Comparison of ENCODE assay signal across 9 cellular contexts in genomic region chr6:132530293-132530974, GRCh38. TPM values are rescaled to one million over a fixed set of nuclear protein-coding genes. Genes with fewer than 3 reads are reported as not detected.
DNase-seq lines count a peak whose midpoint lies in the region; TF ChIP-seq lines count a peak whose summit lies in the region.
"Had no signal": no experiment of that assay in that cellular context is flagged by ENCODE, and none has a peak within 500 bp of the region (broad histone marks: within the 10 kb centered on the region; RNA-seq: fewer than 3 reads in every experiment).

No MANE protein-coding gene starts in this region.

- no peak for TF ChIP-seq POLR2A in NB4 (IDR thresholded peaks at IDR 0.05; ENCODE audit: extremely low read depth, insufficient read length)

- CTCF ChIA-PET in HEK293 (lab: Yijun Ruan, JAX): interaction anchor here (0.5 to 2.9 kb wide), 45 partner anchors 8 to 1390 kb away, joined by 3 to 20 read pairs (median 3); partner anchors contain the start of genes TAAR8, TAAR9 and VNN1

- POLR2A ChIA-PET in HEK293 (lab: Yijun Ruan, JAX): no interaction called here

- H3K36me3 ChIP-seq in HEK293 (ENCODE audit: control insufficient read depth in 2 of 2, insufficient read depth in 1 of 2, low read length in 2 of 2): no peaks in the 10 kb centered on the region
- H3K36me3 ChIP-seq in hepatocyte (replicated peaks; ENCODE audit: insufficient read depth, low read depth): no peaks in the 10 kb centered on the region
- no peaks in the 10 kb centered on the region for H3K36me3 ChIP-seq in skeletal muscle satellite cell (ENCODE audit: insufficient read depth, low read length)

- H3K27me3 ChIP-seq in hepatocyte: no peaks in the 10 kb centered on the region
- H3K27me3 ChIP-seq in skeletal muscle satellite cell (ENCODE audit: control insufficient read depth, insufficient read depth, low read length): peaks cover 3% of the 10 kb centered on the region

- no peak overlapping the region for H3K27ac ChIP-seq in HEK293 (ENCODE audit: extremely low read depth, low read depth, low read length)
- H3K27ac ChIP-seq in hepatocyte: no peak overlapping the region

- H3K4me3 ChIP-seq in HEK293 (ENCODE audit: low read depth, low read length) (peak overlapping the region; percentile 25; the same call in 1 of the 2 replicates), NB4 (ENCODE audit: low read depth, low read length) (no peak overlapping the region), hepatocyte (no peak overlapping the region), skeletal muscle satellite cell (ENCODE audit: low read length) (peak overlapping the region; percentile 40)

- WGBS in hepatocyte (ENCODE audit: low lambda C conversion rate, missing lambda C conversion rate): 26% methylated on average over 9 of the region's 9 CpGs

- H3K9me3 ChIP-seq in HEK293 (ENCODE audit: control insufficient read depth, insufficient read depth, low read depth, low read length) (no peaks in the 10 kb centered on the region), hepatocyte (ENCODE audit: low read depth) (no peaks in the 10 kb centered on the region), skeletal muscle satellite cell (replicated peaks; ENCODE audit: low read length) (no peaks in the 10 kb centered on the region)

- no peaks in the 10 kb centered on the region for H3K79me2 ChIP-seq in hepatocyte

- H3K9ac ChIP-seq in skeletal muscle satellite cell (ENCODE audit: low read depth, low read length): no peak overlapping the region

- TF ChIP-seq CTCF in HEK293 (tag by site-specific recombination; IDR thresholded peaks at IDR 0.05) (peak; percentile 56), NB4 (IDR thresholded peaks at IDR 0.05; ENCODE audit: low read depth, low read length) (peak; percentile 69), hepatocyte (IDR thresholded peaks at IDR 0.05; ENCODE audit: poor library complexity) (peak; percentile 92)

- H3K9me2 ChIP-seq in hepatocyte (replicated peaks; ENCODE audit: insufficient read depth): no peaks in the 10 kb centered on the region

- DNase-seq in GDM1 (lab: John Stamatoyannopoulos, UW): peak; percentile 21
- peak; percentile 76 for DNase-seq in NB4 (ENCODE audit: low read depth)
- peak; percentile 37 for DNase-seq in T follicular helper cell (ENCODE audit: low read depth)
- DNase-seq in amygdala (lab: John Stamatoyannopoulos, UW): peak in 36 of 56 donors; percentile 4 to 74 (median 27)
- peak; percentile 86 for DNase-seq in hepatocyte (ENCODE audit: low spot score)
- no peak for DNase-seq in NCI-H1048 (lab: John Stamatoyannopoulos, UW)

- peak overlapping the region; percentile 71 for H3K4me2 ChIP-seq in hepatocyte
- H3K4me2 ChIP-seq in skeletal muscle satellite cell (ENCODE audit: low read length): peak overlapping the region; percentile 1

- H4K20me1 ChIP-seq in hepatocyte (ENCODE audit: insufficient read depth, poor library complexity, severe bottlenecking): no peaks in the 10 kb centered on the region

- H2AFZ ChIP-seq in hepatocyte: peak overlapping the region; percentile 23

- H3K4me1 ChIP-seq in HEK293 (ENCODE audit: control insufficient read depth, insufficient read depth, low read length): peaks cover 5% of the 10 kb centered on the region; the same call in 1 of the 2 replicates
- no peaks in the 10 kb centered on the region for H3K4me1 ChIP-seq in hepatocyte (ENCODE audit: insufficient read depth)
- H3K4me1 ChIP-seq in skeletal muscle satellite cell (ENCODE audit: control insufficient read depth, insufficient read depth, low read length): peaks cover 6% of the 10 kb centered on the region

TF ChIP-seq in HEK293, 187 proteins besides CTCF, POLR2A, EP300 and RAD21:
- TF ChIP-seq ZNF670 (tag by site-specific recombination; IDR thresholded peaks at IDR 0.05; ENCODE audit: low read depth): no peak
- TF ChIP-seq KLF10 (tag by site-specific recombination; IDR thresholded peaks at IDR 0.05): no peak
- 0 out of 2 replicates have a peak, but pooled peaks have one; percentile 33 for TF ChIP-seq ZEB2 (tag by site-specific recombination; IDR thresholded peaks at IDR 0.05)
- TF ChIP-seq ZNF239 (tag by site-specific recombination; IDR thresholded peaks at IDR 0.05): no peak
- TF ChIP-seq ZNF112 (tag by site-specific recombination; IDR thresholded peaks at IDR 0.05): no peak
- peak; percentile 56; the same call in 1 of the 2 replicates for TF ChIP-seq ZNF660 (tag by site-specific recombination; IDR thresholded peaks at IDR 0.05)
- peak; percentile 80 for TF ChIP-seq ZNF654 (tag by site-specific recombination; IDR thresholded peaks at IDR 0.05; ENCODE audit: low read depth)
- TF ChIP-seq, protein P1, sequence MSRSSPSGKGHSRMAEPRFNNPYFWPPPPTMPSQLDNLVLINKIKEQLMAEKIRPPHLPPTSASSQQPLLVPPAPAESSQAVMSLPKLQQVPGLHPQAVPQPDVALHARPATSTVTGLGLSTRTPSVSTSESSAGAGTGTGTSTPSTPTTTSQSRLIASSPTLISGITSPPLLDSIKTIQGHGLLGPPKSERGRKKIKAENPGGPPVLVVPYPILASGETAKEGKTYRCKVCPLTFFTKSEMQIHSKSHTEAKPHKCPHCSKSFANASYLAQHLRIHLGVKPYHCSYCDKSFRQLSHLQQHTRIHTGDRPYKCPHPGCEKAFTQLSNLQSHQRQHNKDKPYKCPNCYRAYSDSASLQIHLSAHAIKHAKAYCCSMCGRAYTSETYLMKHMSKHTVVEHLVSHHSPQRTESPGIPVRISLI (tag by site-specific recombination; IDR thresholded peaks at IDR 0.05): 0 out of 2 replicates have a peak, but pooled peaks have one; percentile 24
- no peak for TF ChIP-seq ZNF394 (tag by site-specific recombination; IDR thresholded peaks at IDR 0.05; ENCODE audit: borderline replicate concordance)
- TF ChIP-seq ZNF214 (tag by site-specific recombination; IDR thresholded peaks at IDR 0.05; ENCODE audit: borderline replicate concordance): no peak

RNA-seq across cellular contexts. Expression of gene TAAR9, which starts 7.6 kb away (rescaled TPM):
- total RNA-seq in hepatocyte: not detected in 2 replicates
- polyA plus RNA-seq in hepatocyte: not detected in 2 replicates
- total RNA-seq in skeletal muscle satellite cell (2012; rRNA removed): not detected in 2 replicates
- total RNA-seq: urinary bladder had no signal
- polyA plus RNA-seq: urinary bladder had no signal

RNA-seq across cellular contexts. Expression of gene STX7, which starts 17.5 kb away (rescaled TPM):
- 39.3 and 41.3 TPM in 2 replicates for total RNA-seq in hepatocyte
- polyA plus RNA-seq in hepatocyte: 38.4 and 42.0 TPM in 2 replicates
- 25.6 and 26.6 TPM in 2 replicates for total RNA-seq in skeletal muscle satellite cell (2012; rRNA removed)

RNA-seq across cellular contexts. Expression of gene TAAR8, which starts 22.0 kb away (rescaled TPM):
- not detected in 2 replicates for total RNA-seq in hepatocyte
- polyA plus RNA-seq in hepatocyte: not detected in 2 replicates
- total RNA-seq in skeletal muscle satellite cell (2012; rRNA removed): not detected in 2 replicates
- total RNA-seq: urinary bladder had no signal
- polyA plus RNA-seq: urinary bladder had no signal

RNA-seq across cellular contexts. Expression of gene TAAR6, which starts 39.7 kb away (rescaled TPM):
- total RNA-seq in hepatocyte: not detected in 2 replicates
- not detected in 2 replicates for polyA plus RNA-seq in hepatocyte
- not detected in 2 replicates for total RNA-seq in skeletal muscle satellite cell (2012; rRNA removed)
- total RNA-seq: urinary bladder had no signal
- polyA plus RNA-seq: urinary bladder had no signal

RNA-seq across cellular contexts. Expression of gene TAAR5, which starts 59.1 kb away (rescaled TPM):
- total RNA-seq in hepatocyte: not detected in 2 replicates
- not detected in 2 replicates for polyA plus RNA-seq in hepatocyte
- not detected in 2 replicates for total RNA-seq in skeletal muscle satellite cell (2012; rRNA removed)
- total RNA-seq: urinary bladder had no signal
- polyA plus RNA-seq: urinary bladder had no signal

Comparison
In these comparisons a context has a peak if more than half of its experiments do, and no peak if none do; other contexts are left out.
1. H3K4me3 ChIP-seq: peak in HEK293 (single experiment) and skeletal muscle satellite cell (single experiment); none in NB4 (single experiment) and hepatocyte (single experiment).
2. Peak in every context shown above with its lines, with median percentiles within 50 percentile points of each other: CTCF ChIP-seq.